ENCODE assay signal across 9 cellular contexts in the genomic region with DNA sequence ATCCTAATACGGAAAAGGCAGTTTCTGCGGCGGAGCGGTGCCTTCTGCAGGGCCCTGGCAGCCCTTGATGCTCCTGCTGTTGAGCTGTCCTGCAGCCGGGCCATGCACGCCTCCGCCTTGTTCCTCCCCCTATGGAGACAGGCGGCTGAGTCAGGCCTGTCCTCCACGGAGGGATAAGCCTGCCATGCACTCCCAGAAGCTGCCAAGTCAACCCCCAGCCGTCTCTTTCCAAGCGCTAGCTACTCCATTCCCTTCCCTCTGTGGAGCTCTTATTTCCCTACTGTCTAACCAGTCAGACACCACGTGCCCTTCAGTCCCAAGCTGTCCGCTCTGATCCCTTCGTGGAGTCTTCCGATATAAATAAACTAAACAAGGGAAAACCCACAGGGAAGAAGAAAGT.
DNase-seq lines count a peak whose midpoint lies in the region; ATAC-seq, FAIRE-seq and TF ChIP-seq lines count a peak whose summit lies in the region.
"Had no signal": no experiment of that assay in that cellular context is flagged by ENCODE, and none has a peak within 500 bp of the region (broad histone marks: within the 10 kb centered on the region; RNA-seq: fewer than 3 reads in every experiment).

No MANE protein-coding gene starts in this region.

- H3K9me3 ChIP-seq in small intestine (ENCODE audit: control insufficient read depth, low read depth), result no peaks in the 10 kb centered on the region

- ATAC-seq in HG03354 (IDR thresholded peaks at IDR 0.05; ENCODE audit: poor library complexity, severe bottlenecking, unreplicated experiment), result no peak
- ATAC-seq in GM18498 (IDR thresholded peaks at IDR 0.05; ENCODE audit: unreplicated experiment), result no peak

- WGBS in small intestine, 3 donors, result 54 to 63% (median 62%) methylated on average over 15 of the region's 15 CpGs

- no peaks in the 10 kb centered on the region for H3K4me1 ChIP-seq in small intestine (ENCODE audit: control insufficient read depth in 2 of 2, insufficient read depth in 1 of 2, low read depth in 1 of 2, low read length in 1 of 2)

- no peaks in the 10 kb centered on the region for H3K36me3 ChIP-seq in small intestine (ENCODE audit: control insufficient read depth in 2 of 2, insufficient read depth in 2 of 2, low read length in 2 of 2)

- no peak overlapping the region for H3K4me3 ChIP-seq in AG09309 (ENCODE audit: control insufficient read depth, low read depth, low read length)
- H3K4me3 ChIP-seq in fibroblast of pulmonary artery (replicated peaks; ENCODE audit: low read depth, low read length), result no peak overlapping the region
- H3K4me3 ChIP-seq in small intestine (ENCODE audit: low read depth in 1 of 2, low read length in 2 of 2), result no peak overlapping the region
- H3K4me3 ChIP-seq: K562 had no signal

- TF ChIP-seq CTCF in AG09309 (IDR thresholded peaks at IDR 0.05; ENCODE audit: control insufficient read depth, insufficient read depth, low read depth, low read length, missing control alignments) (no peak), fibroblast of pulmonary artery (IDR thresholded peaks at IDR 0.05; ENCODE audit: low read length, missing control alignments) (no peak)

- DNase-seq in AG09309 (ENCODE audit: low read depth) (peak; percentile 80), SHP77 treated with DMSO at 0.1 percent for 48 hours (lab: John Stamatoyannopoulos, UW) (peak; percentile 34), fibroblast of pulmonary artery (ENCODE audit: low read depth) (peak; percentile 91), occipital lobe (lab: John Stamatoyannopoulos, UW) (peak; percentile 69), small intestine (no peak), NCI-H2029 treated with DMSO at 0.1 percent for 48 hours (lab: John Stamatoyannopoulos, UW) (no peak)

- H3K27ac ChIP-seq in small intestine (ENCODE audit: low read depth in 1 of 2, low read length in 1 of 2), result no peak overlapping the region

- no peaks in the 10 kb centered on the region for H3K27me3 ChIP-seq in small intestine (ENCODE audit: control insufficient read depth in 2 of 2, insufficient read depth in 2 of 2, low read length in 2 of 2)

- FAIRE-seq in small intestine (lab: Jason Lieb, UNC), result no peak
- FAIRE-seq: K562 had no signal

Comparison
In these comparisons a context has a peak if more than half of its experiments do, and no peak if none do; other contexts are left out.
1. DNase-seq: peak in AG09309 (single experiment), SHP77 treated with DMSO at 0.1 percent for 48 hours (single experiment), fibroblast of pulmonary artery (single experiment) and occipital lobe (single experiment); none in small intestine (single experiment) and NCI-H2029 treated with DMSO at 0.1 percent for 48 hours (single experiment).